ENCODE assay signal across 1 cellular context in the genomic region with DNA sequence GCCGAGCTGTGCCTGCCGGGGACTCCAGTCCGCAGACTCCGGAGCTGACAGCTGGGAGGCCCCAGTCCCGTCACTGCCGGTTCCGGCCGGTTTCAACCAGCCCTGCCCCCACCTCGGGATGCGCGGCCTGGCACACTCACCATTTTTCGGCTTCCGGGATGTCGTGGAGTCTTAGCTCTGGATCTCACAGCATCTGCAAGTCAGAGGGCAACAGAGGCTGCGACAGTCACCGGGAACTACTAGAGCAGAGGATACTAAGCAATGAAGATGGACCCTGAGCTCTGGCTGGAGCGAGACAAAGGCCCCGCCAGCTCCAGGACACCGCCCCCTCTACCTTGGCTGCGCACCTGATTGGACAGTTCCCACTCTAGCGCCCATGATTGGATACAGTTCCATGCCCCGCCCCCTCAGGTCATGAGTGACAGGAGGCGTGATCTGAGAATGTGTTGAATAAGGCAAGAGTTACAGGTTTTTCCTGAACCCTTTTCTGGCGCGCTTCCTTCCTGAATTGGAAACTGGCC.
TF ChIP-seq lines count a peak whose summit lies in the region.

A gene (minus strand): TSS at position 303 of the 521 bp plus-strand sequence. CDS start 160 bp downstream, at position 143.

TF ChIP-seq in HEK293, 187 proteins besides CTCF, POLR2A, EP300 and RAD21 (continued from another document):
- TF ChIP-seq, protein P1, sequence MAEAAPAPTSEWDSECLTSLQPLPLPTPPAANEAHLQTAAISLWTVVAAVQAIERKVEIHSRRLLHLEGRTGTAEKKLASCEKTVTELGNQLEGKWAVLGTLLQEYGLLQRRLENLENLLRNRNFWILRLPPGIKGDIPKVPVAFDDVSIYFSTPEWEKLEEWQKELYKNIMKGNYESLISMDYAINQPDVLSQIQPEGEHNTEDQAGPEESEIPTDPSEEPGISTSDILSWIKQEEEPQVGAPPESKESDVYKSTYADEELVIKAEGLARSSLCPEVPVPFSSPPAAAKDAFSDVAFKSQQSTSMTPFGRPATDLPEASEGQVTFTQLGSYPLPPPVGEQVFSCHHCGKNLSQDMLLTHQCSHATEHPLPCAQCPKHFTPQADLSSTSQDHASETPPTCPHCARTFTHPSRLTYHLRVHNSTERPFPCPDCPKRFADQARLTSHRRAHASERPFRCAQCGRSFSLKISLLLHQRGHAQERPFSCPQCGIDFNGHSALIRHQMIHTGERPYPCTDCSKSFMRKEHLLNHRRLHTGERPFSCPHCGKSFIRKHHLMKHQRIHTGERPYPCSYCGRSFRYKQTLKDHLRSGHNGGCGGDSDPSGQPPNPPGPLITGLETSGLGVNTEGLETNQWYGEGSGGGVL (tag by site-specific recombination; IDR thresholded peaks at IDR 0.05), result no peak
- TF ChIP-seq ZBTB7A (tag by site-specific recombination; IDR thresholded peaks at IDR 0.05; ENCODE audit: low read depth), result no peak
